In the genomic region with DNA sequence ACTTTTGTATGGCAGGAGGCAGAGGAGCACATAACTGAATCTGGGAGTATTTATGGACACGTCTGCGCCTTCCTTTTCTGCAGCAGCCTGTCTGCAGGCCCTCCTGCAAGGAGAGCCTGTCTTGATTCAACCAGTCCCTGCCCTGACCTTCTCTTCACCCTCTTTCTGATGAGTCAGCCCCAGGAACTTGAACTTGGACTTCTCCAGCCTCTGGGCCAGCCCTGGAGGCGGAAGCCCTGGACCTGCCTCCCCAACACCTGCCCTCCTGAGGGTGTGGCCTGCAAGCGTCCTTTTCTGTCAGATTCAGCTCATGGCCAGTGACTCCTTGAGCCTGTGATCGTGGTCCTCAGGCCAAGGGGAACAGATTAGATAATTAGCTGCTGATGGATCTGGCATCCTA, we compare ENCODE assay signal across 7 cellular contexts. TPM values are rescaled to one million over a fixed set of nuclear protein-coding genes. Genes with fewer than 3 reads are reported as not detected.
DNase-seq lines count a peak whose midpoint lies in the region; ATAC-seq and TF ChIP-seq lines count a peak whose summit lies in the region.

No MANE protein-coding gene starts in this region.

- H3K27me3 ChIP-seq in cardiac muscle cell (no peaks in the 10 kb centered on the region), transverse colon (no peaks in the 10 kb centered on the region)

- in situ Hi-C loops in transverse colon (cut with MboI; ENCODE audit: low pct_ligation_motif_present in 1 of 4, low pct_unique_long_range_greater_than_20kb in 1 of 4, low sequenced_read_pairs in 3 of 4), result no loop called here

- H3K27ac ChIP-seq in cardiac muscle cell (no peak overlapping the region), transverse colon (peak overlapping the region; percentile 80 to 97 (median 85))

- no peak for TF ChIP-seq POLR2A in transverse colon (IDR thresholded peaks at IDR 0.05)

- ATAC-seq in HG03571 (IDR thresholded peaks at IDR 0.05; ENCODE audit: unreplicated experiment), result no peak

- H3K36me3 ChIP-seq in cardiac muscle cell (no peaks in the 10 kb centered on the region), transverse colon (no peaks in the 10 kb centered on the region)

- H3K9me3 ChIP-seq in cardiac muscle cell (ENCODE audit: low read depth) (no peaks in the 10 kb centered on the region), transverse colon (no peaks in the 10 kb centered on the region)

- 18 to 47% methylated on average over 2 to 5 of the region's 5 CpGs for WGBS in transverse colon (ENCODE audit: low coverage in 1 of 2), 2 donors

- TF ChIP-seq CTCF in LNCaP clone FGC (IDR thresholded peaks at IDR 0.05; ENCODE audit: control insufficient read depth, extremely low read depth, insufficient read depth) (no peak), cardiac muscle cell (IDR thresholded peaks at IDR 0.05; ENCODE audit: low read depth, low read length) (no peak), transverse colon (IDR thresholded peaks at IDR 0.05) (no peak)

- peaks cover 9% of the 10 kb centered on the region for H3K4me1 ChIP-seq in cardiac muscle cell (ENCODE audit: low read depth)
- peaks cover 50 to 65% (median 62%) of the 10 kb centered on the region in 4 donors for H3K4me1 ChIP-seq in transverse colon

- TF ChIP-seq EP300 in transverse colon (IDR thresholded peaks at IDR 0.05; ENCODE audit: low read depth), result no peak

- H3K4me3 ChIP-seq in LNCaP clone FGC (ENCODE audit: low read depth, low read length) (no peak overlapping the region), cardiac muscle cell (no peak overlapping the region), transverse colon (no peak overlapping the region)

- DNase-seq in LNCaP clone FGC (ENCODE audit: low read depth) (peak; percentile 88), SKM-1 treated with dmso at 0.1 percent for 144 hours (lab: John Stamatoyannopoulos, UW; ENCODE audit: unreplicated experiment) (peak; percentile 21), cardiac muscle cell (ENCODE audit: low read depth in 1 of 2, low spot score in 1 of 2) (peak; percentile 33 to 60), transverse colon (peak; percentile 87), T-helper 1 cell (no peak), DMS 273 (lab: John Stamatoyannopoulos, UW; ENCODE audit: unreplicated experiment) (no peak)

- intact Hi-C loops in transverse colon (cut with DNase I; ENCODE audit: low total_unique reads), result no loop called here

RNA-seq across cellular contexts. Expression of gene DAGLA, which starts 20.0 kb away (rescaled TPM):
- total RNA-seq in cardiac muscle cell (5.5 and 6.3 TPM in 2 replicates), transverse colon (10 to 100 TPM; 11.9 to 31.4 (median 17.0) TPM)
- polyA plus RNA-seq in cardiac muscle cell, result 2.1 and 3.4 TPM in 2 replicates

RNA-seq across cellular contexts. Expression of gene MYRF, which starts 52.2 kb away (rescaled TPM):
- total RNA-seq in cardiac muscle cell (48.0 and 56.9 TPM in 2 replicates), transverse colon (10 to 100 TPM in 3 of 4 donors, 1 to 10 TPM in 1; 2.0 to 14.2 (median 10.7) TPM)
- 29.3 and 41.2 TPM in 2 replicates for polyA plus RNA-seq in cardiac muscle cell

Comparison
In these comparisons a context has a peak if more than half of its experiments do, and no peak if none do; other contexts are left out.
1. DNase-seq: peak in LNCaP clone FGC (single experiment), SKM-1 treated with dmso at 0.1 percent for 144 hours (single experiment), cardiac muscle cell (2 of 2) and transverse colon (single experiment); none in T-helper 1 cell (0 of 5) and DMS 273 (single experiment).